9 cellular contexts compared by ENCODE assay signal in the genomic region with DNA sequence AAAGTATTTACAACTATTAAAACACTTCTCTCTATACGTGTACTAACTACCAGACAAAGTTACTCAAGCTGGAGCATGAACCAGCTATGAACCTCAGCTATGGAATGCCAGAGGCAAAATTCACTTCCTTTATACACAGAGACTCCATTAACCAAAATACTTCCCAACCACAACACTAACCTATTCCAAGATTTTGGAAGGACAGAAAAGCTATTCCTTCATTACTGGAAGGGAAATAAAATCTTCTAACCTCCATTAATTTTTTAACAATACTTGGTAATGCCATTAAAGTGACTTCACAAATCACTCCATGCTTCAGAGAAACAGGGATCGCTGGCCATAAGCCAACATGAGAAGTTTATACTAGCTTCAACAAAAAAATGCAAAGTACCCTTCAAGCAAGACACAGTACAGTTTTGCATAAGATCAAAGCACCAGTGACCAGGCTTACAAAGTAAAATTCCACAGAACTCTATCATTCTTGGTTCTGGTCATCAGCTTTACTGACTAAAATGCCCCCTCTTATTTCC. TPM values are rescaled to one million over a fixed set of nuclear protein-coding genes. Genes with fewer than 3 reads are reported as not detected.
DNase-seq lines count a peak whose midpoint lies in the region; ATAC-seq and TF ChIP-seq lines count a peak whose summit lies in the region.
"Had no signal": no experiment of that assay in that cellular context is flagged by ENCODE, and none has a peak within 500 bp of the region (broad histone marks: within the 10 kb centered on the region; RNA-seq: fewer than 3 reads in every experiment).

No MANE protein-coding gene starts in this region.

- TF ChIP-seq POLR2A in right lobe of liver (IDR thresholded peaks at IDR 0.05), result no peak

- CTCF ChIA-PET in BJ (lab: Yijun Ruan, JAX), result interaction anchor here (1.2 to 1.3 kb wide), 2 partner anchors 9 to 16 kb away, joined by 3 read pairs; no protein-coding TSS in a partner anchor
- CTCF ChIA-PET in MCF 10A (lab: Yijun Ruan, JAX), result interaction anchor here (0.6 to 1.1 kb wide), 3 partner anchors 9 to 329 kb away, joined by 3 read pairs; no protein-coding TSS in a partner anchor

- peak overlapping the region; percentile 65 for H3K27ac Mint-ChIP-seq in MCF 10A (ENCODE audit: low read depth, unreplicated experiment)

- H3K27me3 ChIP-seq in BJ (ENCODE audit: control insufficient read depth, insufficient read depth, low read length) (no peaks in the 10 kb centered on the region), mesenchymal stem cell (ENCODE audit: control insufficient read depth in 1 of 2, insufficient read depth in 1 of 2, low read length in 2 of 2) (no peaks in the 10 kb centered on the region), right lobe of liver (no peaks in the 10 kb centered on the region)

- WGBS in mesenchymal stem cell, result 31% methylated on average over 2 of the region's 2 CpGs
- 77% methylated on average over 2 of the region's 2 CpGs for WGBS in right lobe of liver (ENCODE audit: insufficient coverage, low coverage, low lambda C conversion rate, missing lambda C conversion rate)

- H3K9me3 Mint-ChIP-seq in MCF 10A (ENCODE audit: unreplicated experiment), result no peaks in the 10 kb centered on the region

- no peak overlapping the region for H2BK120ac ChIP-seq in mesenchymal stem cell (ENCODE audit: low read depth, low read length)

- no peak overlapping the region for H3K4me2 ChIP-seq in mesenchymal stem cell (ENCODE audit: low read length, poor library complexity, severe bottlenecking)

- DNase-seq in BJ (ENCODE audit: low read depth), result peak; percentile 95
- peak; percentile 48 for DNase-seq in LHCN-M2 (ENCODE audit: low read depth)
- DNase-seq in MCF 10A (ENCODE audit: unreplicated experiment), result peak; percentile 72
- DNase-seq in mesenchymal stem cell, result peak; percentile 89
- DNase-seq in right lobe of liver, result no peak
- no peak for DNase-seq in NCI-H345 treated with DMSO at 0.1 percent for 48 hours (lab: John Stamatoyannopoulos, UW; ENCODE audit: unreplicated experiment)
- no peak for DNase-seq in NCI-H82 treated with DMSO at 0.1 percent for 48 hours (lab: John Stamatoyannopoulos, UW; ENCODE audit: unreplicated experiment)
- no peak for DNase-seq in central memory CD4-positive, alpha-beta T cell
- DNase-seq: SHP77 treated with DMSO at 0.1 percent for 48 hours had no signal

- no peak overlapping the region for H2BK15ac ChIP-seq in mesenchymal stem cell (ENCODE audit: low read depth, poor library complexity, severe bottlenecking)

- POLR2A ChIA-PET in BJ (lab: Charles Lee) (interaction anchor here (0.7 to 0.9 kb wide), 2 partner anchors 20 to 161 kb away, joined by 3 read pairs; no protein-coding TSS in a partner anchor), MCF 10A (lab: Yijun Ruan, JAX) (interaction anchor here (0.9 to 3.3 kb wide), 13 partner anchors 9 to 57 kb away, joined by 3 to 22 read pairs (median 4); a partner anchor contains a TSS)

- no peak overlapping the region for H4K8ac ChIP-seq in mesenchymal stem cell (ENCODE audit: low read length)

- H3K4me1 ChIP-seq in mesenchymal stem cell (ENCODE audit: control insufficient read depth, insufficient read depth, low read depth, low read length) (peaks cover 12% of the 10 kb centered on the region), right lobe of liver (peaks cover 0 to 13% (median under 1%) of the 10 kb centered on the region in 4 donors)

- no peak overlapping the region for H3K18ac ChIP-seq in mesenchymal stem cell (ENCODE audit: low read depth in 1 of 2, low read length in 2 of 2)

- H4K91ac ChIP-seq in mesenchymal stem cell (ENCODE audit: low read length), result no peak overlapping the region

- H3K36me3 Mint-ChIP-seq in MCF 10A (ENCODE audit: insufficient read depth, unreplicated experiment), result peaks cover 66% of the 10 kb centered on the region

- H3K27ac ChIP-seq in mesenchymal stem cell (ENCODE audit: low read length, poor library complexity, severe bottlenecking) (peak overlapping the region; percentile 54), right lobe of liver (no peak overlapping the region)

- TF ChIP-seq CTCF in BJ (IDR thresholded peaks at IDR 0.05; ENCODE audit: insufficient read depth, low read depth, low read length), result no peak
- TF ChIP-seq CTCF in MCF 10A (IDR thresholded peaks at IDR 0.05; ENCODE audit: unreplicated experiment), result no peak
- no peak for TF ChIP-seq CTCF in right lobe of liver (IDR thresholded peaks at IDR 0.05)

- no peaks in the 10 kb centered on the region for H3K9me3 ChIP-seq in mesenchymal stem cell (ENCODE audit: control insufficient read depth, low read length)
- no peaks in the 10 kb centered on the region for H3K9me3 ChIP-seq in right lobe of liver

- no peaks in the 10 kb centered on the region for H3K79me1 ChIP-seq in mesenchymal stem cell (replicated peaks; ENCODE audit: low read length, poor library complexity, severe bottlenecking)

- no peak overlapping the region for H3K23ac ChIP-seq in mesenchymal stem cell (ENCODE audit: low read length in 2 of 2)

- H3K27me3 Mint-ChIP-seq in MCF 10A (ENCODE audit: insufficient read depth, unreplicated experiment), result no peaks in the 10 kb centered on the region

- no peak for ATAC-seq in right lobe of liver

- H3K4me1 Mint-ChIP-seq in MCF 10A (ENCODE audit: insufficient read depth, unreplicated experiment), result peaks cover 51% of the 10 kb centered on the region

- H3K14ac ChIP-seq in mesenchymal stem cell (ENCODE audit: low read length in 2 of 2), result no peak overlapping the region

- no peak overlapping the region for H2BK12ac ChIP-seq in mesenchymal stem cell (ENCODE audit: low read length in 2 of 2)

- peak overlapping the region; percentile 56 for H3K4me3 Mint-ChIP-seq in MCF 10A (ENCODE audit: unreplicated experiment)

- H2AFZ ChIP-seq in mesenchymal stem cell (ENCODE audit: low read depth, low read length), result no peak overlapping the region

- H3K9ac ChIP-seq in mesenchymal stem cell (ENCODE audit: low read length), result peak overlapping the region; percentile 28

- no peak overlapping the region for H3K4ac ChIP-seq in mesenchymal stem cell (ENCODE audit: low read depth in 1 of 2, low read length in 2 of 2)

- no peak overlapping the region for H3K4me3 ChIP-seq in BJ (ENCODE audit: low read depth, low read length)
- peak overlapping the region in 1 of 2 experiments; percentile 31 for H3K4me3 ChIP-seq in mesenchymal stem cell (ENCODE audit: insufficient read depth in 1 of 2, low read depth in 1 of 2, low read length in 2 of 2)
- H3K4me3 ChIP-seq in right lobe of liver, result no peak overlapping the region

- intact Hi-C loops in MCF 10A (cut with micrococcal nuclease) (no loop called here), right lobe of liver (cut with DNase I) (no loop called here)

- no TSS peak for BruUV-seq in MCF 10A (replicated peaks; lab: Mats Ljungman, UMichigan)

- no peaks in the 10 kb centered on the region; the same call in none of the 2 replicates for H3K36me3 ChIP-seq in BJ (ENCODE audit: control insufficient read depth, insufficient read depth, low read length)
- peaks cover 7 to 41% of the 10 kb centered on the region in 2 experiments for H3K36me3 ChIP-seq in mesenchymal stem cell (ENCODE audit: control insufficient read depth in 1 of 2, insufficient read depth in 2 of 2, low read depth in 1 of 2, low read length in 2 of 2)
- peaks cover 0 to 37% (median 8%) of the 10 kb centered on the region in 4 donors for H3K36me3 ChIP-seq in right lobe of liver

- no peak overlapping the region for H2AK5ac ChIP-seq in mesenchymal stem cell (ENCODE audit: low read length, severe bottlenecking)

- H2BK5ac ChIP-seq in mesenchymal stem cell (ENCODE audit: low read depth, low read length, poor library complexity, severe bottlenecking), result no peak overlapping the region

RNA-seq across cellular contexts. Expression of a gene that starts 58.0 kb away (rescaled TPM):
- polyA plus RNA-seq in BJ (2011; rRNA removed), result 59.4 and 66.9 TPM in 2 replicates
- polyA minus RNA-seq in BJ (2011; rRNA and poly(A)+ RNA removed), result 191 and 238 TPM in 2 replicates
- total RNA-seq in LHCN-M2 (2014; rRNA removed) (40.8 and 50.3 TPM in 2 replicates), MCF 10A (2022) (107 and 110 TPM in 2 replicates), right lobe of liver (10 to 100 TPM; 30.9 to 51.6 (median 42.0) TPM)
- polyA plus RNA-seq in LHCN-M2 (2012), result 30.3 TPM
- 40.3 TPM for polyA plus RNA-seq in mesenchymal stem cell (2013, experiment 1 of 2)
- 38.7 TPM for polyA plus RNA-seq in mesenchymal stem cell (2013, experiment 2 of 2)

Comparison
In these comparisons a context has a peak if more than half of its experiments do, and no peak if none do; other contexts are left out.
1. DNase-seq: peak in BJ (single experiment), LHCN-M2 (single experiment), MCF 10A (single experiment) and mesenchymal stem cell (single experiment); none in right lobe of liver (0 of 3), NCI-H345 treated with DMSO at 0.1 percent for 48 hours (single experiment), NCI-H82 treated with DMSO at 0.1 percent for 48 hours (single experiment) and central memory CD4-positive, alpha-beta T cell (single experiment).